In genomic region chr21:21199342-21200102, GRCh38 we compare ENCODE assay signal across 13 cellular contexts.
A peak's percentile ranks its signal among the peaks of the same experiment; 100 is the strongest.
DNase-seq lines count a peak whose midpoint lies in the region; ATAC-seq and TF ChIP-seq lines count a peak whose summit lies in the region.
"Had no signal": no experiment of that assay in that cellular context is flagged by ENCODE, and none has a peak within 500 bp of the region (broad histone marks: within the 10 kb centered on the region; RNA-seq: fewer than 3 reads in every experiment).

No MANE protein-coding gene starts in this region.

- H3K27me3 ChIP-seq in heart left ventricle (no peaks in the 10 kb centered on the region), ascending aorta (no peaks in the 10 kb centered on the region), muscle layer of duodenum (ENCODE audit: low read depth, low read length) (no peaks in the 10 kb centered on the region), tibial artery (no peaks in the 10 kb centered on the region)
- no peaks in the 10 kb centered on the region for H3K27me3 ChIP-seq in CD8-positive, alpha-beta T cell (ENCODE audit: insufficient read depth, low read length)
- H3K27me3 ChIP-seq: BLaER1, MG63 had no signal

- H3K4me1 ChIP-seq in heart left ventricle (peaks cover 0 to 22% (median 0%) of the 10 kb centered on the region in 12 donors), ascending aorta (peaks cover 3 to 5% of the 10 kb centered on the region in 2 donors), muscle layer of duodenum (ENCODE audit: control insufficient read depth in 1 of 2, insufficient read depth in 2 of 2, low read length in 2 of 2) (no peaks in the 10 kb centered on the region), tibial artery (peaks cover 0 to 26% (median 4%) of the 10 kb centered on the region in 4 donors)
- H3K4me1 ChIP-seq in CD8-positive, alpha-beta T cell (ENCODE audit: insufficient read depth, low read length): no peaks in the 10 kb centered on the region
- H3K4me1 ChIP-seq: BLaER1 had no signal

- ATAC-seq in heart left ventricle: no peak
- no peak for ATAC-seq in CD8-positive, alpha-beta T cell
- ATAC-seq: stimulated activated naive B cell treated with anti-CD40 and anti-IgM and Interleukin-4, amounts not matched to agents 10 μg/mL and 1 μg/mL and 100 μg/mL, for 72 hours had no signal

- no peak overlapping the region for H3K4me3 Mint-ChIP-seq in CD8-positive, alpha-beta T cell
- H3K4me3 Mint-ChIP-seq: stimulated activated naive B cell treated with anti-CD40 and anti-IgM and Interleukin-4, amounts not matched to agents 10 μg/mL and 1 μg/mL and 100 μg/mL, for 72 hours had no signal

- H3K4me3 ChIP-seq in heart left ventricle (peak overlapping the region in 1 of 12 donors; percentile 36), ascending aorta (no peak overlapping the region), muscle layer of duodenum (ENCODE audit: low read depth in 1 of 2, low read length in 2 of 2) (no peak overlapping the region), tibial artery (no peak overlapping the region)
- no peak overlapping the region for H3K4me3 ChIP-seq in CD8-positive, alpha-beta T cell (ENCODE audit: low read depth, low read length)
- H3K4me3 ChIP-seq: BLaER1, MG63 had no signal

- no peaks in the 10 kb centered on the region for H3K27me3 Mint-ChIP-seq in CD8-positive, alpha-beta T cell (ENCODE audit: low read depth)
- H3K27me3 Mint-ChIP-seq: stimulated activated naive B cell treated with anti-CD40 and anti-IgM and Interleukin-4, amounts not matched to agents 10 μg/mL and 1 μg/mL and 100 μg/mL, for 72 hours had no signal

- intact Hi-C loops in heart left ventricle (cut with DNase I) (no loop called here), cardiac septum (cut with DNase I) (no loop called here), ascending aorta (cut with DNase I) (loop anchor here (5.0 kb wide), 1 partner anchor 202 kb away; the partner anchor contains the start of gene NCAM2), tibial artery (cut with DNase I; ENCODE audit: low total_unique reads) (no loop called here)
- intact Hi-C loops in CD8-positive, alpha-beta T cell (cut with DNase I, micrococcal nuclease): no loop called here

- peaks cover 3% of the 10 kb centered on the region for H3K4me1 Mint-ChIP-seq in CD8-positive, alpha-beta T cell (ENCODE audit: low read depth)

- H3K27ac Mint-ChIP-seq in CD8-positive, alpha-beta T cell: no peak overlapping the region
- H3K27ac Mint-ChIP-seq: stimulated activated naive B cell treated with anti-CD40 and anti-IgM and Interleukin-4, amounts not matched to agents 10 μg/mL and 1 μg/mL and 100 μg/mL, for 72 hours had no signal

- TF ChIP-seq CTCF in heart left ventricle (IDR thresholded peaks at IDR 0.05) (no peak), ascending aorta (IDR thresholded peaks at IDR 0.05) (no peak), tibial artery (IDR thresholded peaks at IDR 0.05) (no peak)
- no peak for TF ChIP-seq CTCF in CD8-positive, alpha-beta T cell (IDR thresholded peaks at IDR 0.05)

- H3K9me3 Mint-ChIP-seq in CD8-positive, alpha-beta T cell: no peaks in the 10 kb centered on the region
- H3K9me3 Mint-ChIP-seq: stimulated activated naive B cell treated with anti-CD40 and anti-IgM and Interleukin-4, amounts not matched to agents 10 μg/mL and 1 μg/mL and 100 μg/mL, for 72 hours had no signal

- POLR2A ChIA-PET in CD8-positive, alpha-beta T cell (lab: Charles Lee): no interaction called here

- DNase-seq in heart left ventricle: no peak
- DNase-seq in cardiac septum (ENCODE audit: low spot score): no peak
- DNase-seq in ascending aorta (ENCODE audit: low spot score in 2 of 2): no peak
- DNase-seq in tibial artery: no peak
- DNase-seq in CD8-positive, alpha-beta T cell: no peak
- no peak for DNase-seq in NCI-H146 (lab: John Stamatoyannopoulos, UW)
- DNase-seq in stimulated activated CD4-positive, alpha-beta T cell treated with anti-CD3 and anti-CD28 coated beads, Interleukin-2, amount 100 ng/mL, for 48 hours: no peak
- DNase-seq: effector CD8-positive, alpha-beta T cell; NCI-H2171; stimulated activated naive B cell treated with anti-CD40 and anti-IgM and Interleukin-4, amounts not matched to agents 10 μg/mL and 1 μg/mL and 100 μg/mL, for 72 hours had no signal

- 69 to 78% (median 77%) methylated on average over 7 of the region's 7 CpGs for WGBS in heart left ventricle, 4 donors

- H3K36me3 Mint-ChIP-seq in CD8-positive, alpha-beta T cell: no peaks in the 10 kb centered on the region
- H3K36me3 Mint-ChIP-seq: stimulated activated naive B cell treated with anti-CD40 and anti-IgM and Interleukin-4, amounts not matched to agents 10 μg/mL and 1 μg/mL and 100 μg/mL, for 72 hours had no signal

- TF ChIP-seq POLR2A in heart left ventricle (IDR thresholded peaks at IDR 0.05): no peak

- H3K36me3 ChIP-seq in heart left ventricle: no peaks in the 10 kb centered on the region
- no peaks in the 10 kb centered on the region for H3K36me3 ChIP-seq in ascending aorta
- no peaks in the 10 kb centered on the region for H3K36me3 ChIP-seq in muscle layer of duodenum (ENCODE audit: control insufficient read depth in 1 of 2, insufficient read depth in 2 of 2, low read length in 2 of 2)
- H3K36me3 ChIP-seq in tibial artery: no peaks in the 10 kb centered on the region
- H3K36me3 ChIP-seq in CD8-positive, alpha-beta T cell (ENCODE audit: insufficient read depth, low read length): no peaks in the 10 kb centered on the region
- H3K36me3 ChIP-seq: BLaER1 had no signal

- H3K9me3 ChIP-seq in heart left ventricle (no peaks in the 10 kb centered on the region), ascending aorta (no peaks in the 10 kb centered on the region), muscle layer of duodenum (ENCODE audit: control insufficient read depth in 1 of 2, low read length in 2 of 2) (no peaks in the 10 kb centered on the region), tibial artery (no peaks in the 10 kb centered on the region)
- H3K9me3 ChIP-seq in CD8-positive, alpha-beta T cell (ENCODE audit: low read length): no peaks in the 10 kb centered on the region
- H3K9me3 ChIP-seq: BLaER1 had no signal

- CTCF ChIA-PET in CD8-positive, alpha-beta T cell (lab: Charles Lee): no interaction called here

- H3K27ac ChIP-seq in heart left ventricle (peak overlapping the region in 11 of 12 donors; percentile 36 to 88 (median 64)), ascending aorta (peak overlapping the region; percentile 27 to 52), muscle layer of duodenum (ENCODE audit: low read length) (peak overlapping the region; percentile 74), tibial artery (peak overlapping the region; percentile 45 to 54)
- no peak overlapping the region for H3K27ac ChIP-seq in CD8-positive, alpha-beta T cell (ENCODE audit: low read depth, low read length)
- H3K27ac ChIP-seq: BLaER1 had no signal
